In the genomic region with DNA sequence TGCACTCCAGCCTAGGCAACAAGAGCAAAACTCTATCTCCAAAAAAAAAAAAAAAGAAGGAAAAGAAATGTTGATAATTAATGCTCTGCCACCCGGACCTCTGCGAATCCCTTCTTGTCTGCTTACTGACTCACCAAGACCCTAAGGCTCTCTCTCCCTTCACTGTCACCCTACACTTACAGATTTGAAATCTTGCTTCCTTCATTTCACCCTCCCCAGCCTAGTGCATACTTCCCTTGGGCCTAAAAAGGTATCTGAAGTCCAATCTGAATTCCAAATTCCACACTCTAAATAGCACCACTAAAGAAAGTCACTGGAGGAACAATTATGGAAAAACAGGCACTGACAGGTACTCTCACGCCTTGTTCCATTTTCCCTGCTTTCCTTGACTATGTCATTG, we compare ENCODE assay signal across 17 cellular contexts. TPM values are rescaled to one million over a fixed set of nuclear protein-coding genes. Genes with fewer than 3 reads are reported as not detected.
DNase-seq lines count a peak whose midpoint lies in the region; ATAC-seq and TF ChIP-seq lines count a peak whose summit lies in the region.
"Had no signal": no experiment of that assay in that cellular context is flagged by ENCODE, and none has a peak within 500 bp of the region (broad histone marks: within the 10 kb centered on the region; RNA-seq: fewer than 3 reads in every experiment).

No MANE protein-coding gene starts in this region.

- CTCF ChIA-PET in T-cell (lab: Charles Lee), result no interaction called here

- no peaks in the 10 kb centered on the region for H3K9me3 Mint-ChIP-seq in activated naive CD4-positive, alpha-beta T cell treated with anti-CD3 and anti-CD28 coated beads, Interleukin-2, amount 50 U/mL, for 24 hours
- no peaks in the 10 kb centered on the region for H3K9me3 Mint-ChIP-seq in activated naive CD4-positive, alpha-beta T cell treated with anti-CD3 and anti-CD28 coated beads, Interleukin-2, amount 50 U/mL, for 72 hours
- H3K9me3 Mint-ChIP-seq in T-cell (no peaks in the 10 kb centered on the region), immature natural killer cell (no peaks in the 10 kb centered on the region), type B pancreatic cell (no peaks in the 10 kb centered on the region)

- no peak overlapping the region for H3K4me3 Mint-ChIP-seq in activated naive CD4-positive, alpha-beta T cell treated with anti-CD3 and anti-CD28 coated beads, Interleukin-2, amount 50 U/mL, for 24 hours
- H3K4me3 Mint-ChIP-seq in T-cell, result no peak overlapping the region
- H3K4me3 Mint-ChIP-seq in immature natural killer cell, result no peak overlapping the region
- no peak overlapping the region for H3K4me3 Mint-ChIP-seq in type B pancreatic cell

- ATAC-seq in activated naive CD4-positive, alpha-beta T cell treated with anti-CD3 and anti-CD28 coated beads, Interleukin-2, amount 50 U/mL, for 72 hours, result no peak
- no peak for ATAC-seq in T-cell (replicated peaks in 1 of 4)

- TF ChIP-seq CTCF in type B pancreatic cell (conservative IDR thresholded peaks at IDR 0.05), result no peak

- POLR2A ChIA-PET in T-cell (lab: Charles Lee), result interaction anchor here (0.5 to 0.7 kb wide), 5 partner anchors 9 to 56 kb away, joined by 3 to 6 read pairs (median 4); no protein-coding TSS in a partner anchor

- no peaks in the 10 kb centered on the region for H3K27me3 Mint-ChIP-seq in activated naive CD4-positive, alpha-beta T cell treated with anti-CD3 and anti-CD28 coated beads, Interleukin-2, amount 50 U/mL, for 24 hours
- no peaks in the 10 kb centered on the region for H3K27me3 Mint-ChIP-seq in T-cell
- peaks cover 1 to 4% (median 2%) of the 10 kb centered on the region in 3 donors for H3K27me3 Mint-ChIP-seq in immature natural killer cell (ENCODE audit: low read depth in 3 of 3)
- no peaks in the 10 kb centered on the region for H3K27me3 Mint-ChIP-seq in type B pancreatic cell

- peak overlapping the region; percentile 70 for H3K27ac Mint-ChIP-seq in activated naive CD4-positive, alpha-beta T cell treated with anti-CD3 and anti-CD28 coated beads, Interleukin-2, amount 50 U/mL, for 24 hours
- no peak overlapping the region for H3K27ac Mint-ChIP-seq in activated naive CD4-positive, alpha-beta T cell treated with anti-CD3 and anti-CD28 coated beads, Interleukin-2, amount 50 U/mL, for 72 hours
- H3K27ac Mint-ChIP-seq in T-cell, result peak overlapping the region; percentile 37 to 59
- H3K27ac Mint-ChIP-seq in immature natural killer cell, result peak overlapping the region in 5 of 6 donors; percentile 6 to 89 (median 50)
- peak overlapping the region; percentile 66 for H3K27ac Mint-ChIP-seq in type B pancreatic cell

- no peak for DNase-seq in activated naive CD4-positive, alpha-beta T cell treated with anti-CD3 and anti-CD28 coated beads, Interleukin-2, amount 50 U/mL, for 72 hours (ENCODE audit: low spot score in 2 of 2)
- DNase-seq in T-cell, result no peak
- DNase-seq in immature natural killer cell, result no peak
- no peak for DNase-seq in type B pancreatic cell (ENCODE audit: extremely low spot score, unreplicated experiment)
- no peak for DNase-seq in germinal center (ENCODE audit: low spot score)
- DNase-seq in HuH-7 (ENCODE audit: low spot score), result no peak
- DNase-seq: BE2C, DMS79, GM23248, KBM-7, NCI-H1417 treated with DMSO at 0.1 percent for 48 hours, NCI-H187 treated with DMSO at 0.1 percent for 48 hours, NCI-H226, NCI-H524, NCI-H82, SHP77 had no signal

- H3K36me3 Mint-ChIP-seq in activated naive CD4-positive, alpha-beta T cell treated with anti-CD3 and anti-CD28 coated beads, Interleukin-2, amount 50 U/mL, for 24 hours, result no peaks in the 10 kb centered on the region
- H3K36me3 Mint-ChIP-seq in activated naive CD4-positive, alpha-beta T cell treated with anti-CD3 and anti-CD28 coated beads, Interleukin-2, amount 50 U/mL, for 72 hours, result no peaks in the 10 kb centered on the region
- no peaks in the 10 kb centered on the region for H3K36me3 Mint-ChIP-seq in T-cell
- H3K36me3 Mint-ChIP-seq in immature natural killer cell, result no peaks in the 10 kb centered on the region
- no peaks in the 10 kb centered on the region for H3K36me3 Mint-ChIP-seq in type B pancreatic cell

- H3K4me1 Mint-ChIP-seq in activated naive CD4-positive, alpha-beta T cell treated with anti-CD3 and anti-CD28 coated beads, Interleukin-2, amount 50 U/mL, for 24 hours, result peaks cover 25% of the 10 kb centered on the region
- peaks cover 16 to 27% (median 20%) of the 10 kb centered on the region in 3 donors for H3K4me1 Mint-ChIP-seq in T-cell
- H3K4me1 Mint-ChIP-seq in immature natural killer cell, result peaks cover 18 to 19% of the 10 kb centered on the region in 2 donors
- no peaks in the 10 kb centered on the region for H3K4me1 Mint-ChIP-seq in type B pancreatic cell (ENCODE audit: unreplicated experiment)

RNA-seq across cellular contexts. Expression of a gene that starts 9.4 kb away (rescaled TPM):
- 10 to 100 TPM; 58.5 to 71.4 TPM for total RNA-seq in activated naive CD4-positive, alpha-beta T cell treated with anti-CD3 and anti-CD28 coated beads, Interleukin-2, amount 50 U/mL, for 72 hours
- total RNA-seq in T-cell, result 100 to 1,000 TPM in 2 of 5 donors, 10 to 100 TPM in 3; 67.8 to 174 (median 68.9) TPM
- polyA plus RNA-seq in immature natural killer cell, result 100 to 1,000 TPM in 2 of 3 donors, 10 to 100 TPM in 1; 92.6 to 140 (median 112) TPM
- total RNA-seq in type B pancreatic cell (ENCODE audit: low replicate concordance), result 33.4 and 37.6 TPM in 2 replicates

RNA-seq across cellular contexts. Expression of a gene that starts 20.4 kb away (rescaled TPM):
- total RNA-seq in activated naive CD4-positive, alpha-beta T cell treated with anti-CD3 and anti-CD28 coated beads, Interleukin-2, amount 50 U/mL, for 72 hours, result 100 to 1,000 TPM; 343 to 380 TPM
- 100 to 1,000 TPM; 482 to 966 (median 536) TPM for total RNA-seq in T-cell
- polyA plus RNA-seq in immature natural killer cell, result 100 to 1,000 TPM; 120 to 203 (median 142) TPM
- total RNA-seq in type B pancreatic cell (ENCODE audit: low replicate concordance), result 361 and 398 TPM in 2 replicates

Comparison
In these comparisons a context has a peak if more than half of its experiments do, and no peak if none do; other contexts are left out.
1. H3K27ac Mint-ChIP-seq: peak in activated naive CD4-positive, alpha-beta T cell treated with anti-CD3 and anti-CD28 coated beads, Interleukin-2, amount 50 U/mL, for 24 hours (single experiment), T-cell (2 of 2), immature natural killer cell (5 of 6) and type B pancreatic cell (single experiment); none in activated naive CD4-positive, alpha-beta T cell treated with anti-CD3 and anti-CD28 coated beads, Interleukin-2, amount 50 U/mL, for 72 hours (0 of 2).